Comparison of ENCODE assay signal across 18 cellular contexts in the genomic region with DNA sequence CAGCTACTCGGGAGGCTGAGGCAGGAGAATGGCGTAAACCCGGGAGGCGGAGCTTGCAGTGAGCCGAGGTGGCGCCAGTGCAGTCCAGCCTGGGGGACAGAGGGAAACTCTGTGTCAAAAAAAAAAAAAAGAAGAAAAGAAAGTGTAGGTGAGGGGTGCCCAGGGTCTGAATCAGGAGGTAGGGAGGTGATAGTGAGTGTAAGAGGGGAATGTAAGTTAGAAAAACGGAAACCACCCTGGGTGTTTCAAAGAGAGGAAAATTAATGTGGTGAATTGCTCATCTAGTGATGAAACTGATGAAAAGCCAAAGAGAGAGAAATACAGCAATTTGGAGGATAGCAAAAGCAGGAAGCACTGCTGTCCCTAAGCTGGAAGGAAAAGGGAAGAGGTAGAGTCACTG.
A peak's percentile ranks its signal among the peaks of the same experiment; 100 is the strongest.
DNase-seq lines count a peak whose midpoint lies in the region; ATAC-seq and TF ChIP-seq lines count a peak whose summit lies in the region.
"Had no signal": no experiment of that assay in that cellular context is flagged by ENCODE, and none has a peak within 500 bp of the region (broad histone marks: within the 10 kb centered on the region; RNA-seq: fewer than 3 reads in every experiment).

No MANE protein-coding gene starts in this region.

- H3K4me3 ChIP-seq in suprapubic skin, result no peak overlapping the region

- H3K9me3 ChIP-seq in suprapubic skin, result no peaks in the 10 kb centered on the region

- no peaks in the 10 kb centered on the region for H3K4me1 ChIP-seq in suprapubic skin

- H3K27ac Mint-ChIP-seq in activated T-helper 2 cell treated with anti-CD3 and anti-CD28 coated beads, Interferon-gamma antibody, Interleukin-2, Interleukin-4, amounts not matched to agents 10 μg/mL and 5 μg/mL and 100 μg/mL, durations not matched to agents 14 hours and 24 hours and 36 hours, result peak overlapping the region; percentile 71
- H3K27ac Mint-ChIP-seq: IgD-negative memory B cell had no signal

- DNase-seq in activated T-cell treated with anti-CD3 and anti-CD28 coated beads, Interleukin-2, amount 50 U/mL, for 4 hours, result no peak
- no peak for DNase-seq in activated T-cell treated with anti-CD3 and anti-CD28 coated beads, Interleukin-2, amount 50 U/mL, for 48 hours
- DNase-seq in NOMO-1 treated with dmso at 0.1 percent for 144 hours (lab: John Stamatoyannopoulos, UW; ENCODE audit: unreplicated experiment), result peak; percentile 26
- DNase-seq in activated T-helper 2 cell treated with anti-CD3 and anti-CD28 coated beads, Interferon-gamma antibody, Interleukin-2, Interleukin-4, amounts not matched to agents 10 μg/mL and 5 μg/mL and 100 μg/mL, durations not matched to agents 14 hours and 24 hours and 36 hours (ENCODE audit: low spot score), result no peak
- no peak for DNase-seq in stimulated activated naive CD8-positive, alpha-beta T cell treated with anti-CD3 and anti-CD28 coated beads, Interleukin-15, Interleukin-2, amounts not matched to agents 100 U/mL and 50 U/mL, for 24 hours
- DNase-seq in GM13977 (ENCODE audit: low spot score), result no peak
- DNase-seq in suprapubic skin (ENCODE audit: low spot score in 2 of 2), result no peak
- DNase-seq: Calu3, DMS79, NCI-H1048, NCI-H1694, NCI-H2107, NCI-H226, NCI-H526 treated with DMSO at 0.1 percent for 48 hours had no signal

- 90% methylated on average over 7 of the region's 7 CpGs for WGBS in suprapubic skin

- ATAC-seq in activated T-cell treated with anti-CD3 and anti-CD28 coated beads, Interleukin-2, amount 50 U/mL, for 4 hours, result peak; percentile 90 to 92
- peak; percentile 96 for ATAC-seq in stimulated activated naive CD8-positive, alpha-beta T cell treated with anti-CD3 and anti-CD28 coated beads, Interleukin-15, Interleukin-2, amounts not matched to agents 100 U/mL and 50 U/mL, for 24 hours
- ATAC-seq in esophagus mucosa, result no peak
- ATAC-seq: HCT116, Right ventricle myocardium inferior had no signal

- no peak for TF ChIP-seq POLR2A in suprapubic skin (IDR thresholded peaks at IDR 0.05)

- no peaks in the 10 kb centered on the region for H3K27me3 Mint-ChIP-seq in activated T-cell treated with anti-CD3 and anti-CD28 coated beads, Interleukin-2, amount 50 U/mL, for 4 hours (ENCODE audit: low read depth)
- H3K27me3 Mint-ChIP-seq in activated T-helper 2 cell treated with anti-CD3 and anti-CD28 coated beads, Interferon-gamma antibody, Interleukin-2, Interleukin-4, amounts not matched to agents 10 μg/mL and 5 μg/mL and 100 μg/mL, durations not matched to agents 14 hours and 24 hours and 36 hours (ENCODE audit: low read depth), result no peaks in the 10 kb centered on the region

- H3K36me3 Mint-ChIP-seq in activated T-cell treated with anti-CD3 and anti-CD28 coated beads, Interleukin-2, amount 50 U/mL, for 4 hours (ENCODE audit: insufficient read depth), result no peaks in the 10 kb centered on the region
- no peaks in the 10 kb centered on the region for H3K36me3 Mint-ChIP-seq in activated T-helper 2 cell treated with anti-CD3 and anti-CD28 coated beads, Interferon-gamma antibody, Interleukin-2, Interleukin-4, amounts not matched to agents 10 μg/mL and 5 μg/mL and 100 μg/mL, durations not matched to agents 14 hours and 24 hours and 36 hours (ENCODE audit: low read depth)
- H3K36me3 Mint-ChIP-seq: IgD-negative memory B cell had no signal

- H3K4me3 Mint-ChIP-seq in activated T-cell treated with anti-CD3 and anti-CD28 coated beads, Interleukin-2, amount 50 U/mL, for 4 hours, result no peak overlapping the region
- no peak overlapping the region for H3K4me3 Mint-ChIP-seq in activated T-helper 2 cell treated with anti-CD3 and anti-CD28 coated beads, Interferon-gamma antibody, Interleukin-2, Interleukin-4, amounts not matched to agents 10 μg/mL and 5 μg/mL and 100 μg/mL, durations not matched to agents 14 hours and 24 hours and 36 hours (ENCODE audit: low read depth)

- no peak overlapping the region for H3K27ac ChIP-seq in suprapubic skin

- no peaks in the 10 kb centered on the region for H3K9me3 Mint-ChIP-seq in activated T-cell treated with anti-CD3 and anti-CD28 coated beads, Interleukin-2, amount 50 U/mL, for 4 hours
- H3K9me3 Mint-ChIP-seq in activated T-helper 2 cell treated with anti-CD3 and anti-CD28 coated beads, Interferon-gamma antibody, Interleukin-2, Interleukin-4, amounts not matched to agents 10 μg/mL and 5 μg/mL and 100 μg/mL, durations not matched to agents 14 hours and 24 hours and 36 hours, result no peaks in the 10 kb centered on the region
- H3K9me3 Mint-ChIP-seq: IgD-negative memory B cell had no signal

- TF ChIP-seq EP300 in suprapubic skin (IDR thresholded peaks at IDR 0.05), result no peak

- intact Hi-C loops in activated T-helper 2 cell treated with anti-CD3 and anti-CD28 coated beads, Interferon-gamma antibody, Interleukin-2, Interleukin-4, amounts not matched to agents 10 μg/mL and 5 μg/mL and 100 μg/mL, durations not matched to agents 14 hours and 24 hours and 36 hours (cut with micrococcal nuclease), result no loop called here

- no peaks in the 10 kb centered on the region for H3K36me3 ChIP-seq in suprapubic skin

- in situ Hi-C loops in GM13977 (cut with MboI; ENCODE audit: low pct_unique_long_range_greater_than_20kb, low sequenced_read_pairs, unreplicated experiment), result no loop called here

- TF ChIP-seq CTCF in GM13977 (IDR thresholded peaks at IDR 0.05; ENCODE audit: extremely low read depth, insufficient read depth, missing control alignments), result no peak
- TF ChIP-seq CTCF in suprapubic skin (IDR thresholded peaks at IDR 0.05), result no peak

- no peaks in the 10 kb centered on the region for H3K27me3 ChIP-seq in suprapubic skin

- peaks cover 19% of the 10 kb centered on the region for H3K4me1 Mint-ChIP-seq in activated T-cell treated with anti-CD3 and anti-CD28 coated beads, Interleukin-2, amount 50 U/mL, for 4 hours (ENCODE audit: low read depth)
- peaks cover 20% of the 10 kb centered on the region for H3K4me1 Mint-ChIP-seq in activated T-helper 2 cell treated with anti-CD3 and anti-CD28 coated beads, Interferon-gamma antibody, Interleukin-2, Interleukin-4, amounts not matched to agents 10 μg/mL and 5 μg/mL and 100 μg/mL, durations not matched to agents 14 hours and 24 hours and 36 hours (ENCODE audit: low read depth)
